ENCODE assay signal across 1 cellular context in the genomic region with DNA sequence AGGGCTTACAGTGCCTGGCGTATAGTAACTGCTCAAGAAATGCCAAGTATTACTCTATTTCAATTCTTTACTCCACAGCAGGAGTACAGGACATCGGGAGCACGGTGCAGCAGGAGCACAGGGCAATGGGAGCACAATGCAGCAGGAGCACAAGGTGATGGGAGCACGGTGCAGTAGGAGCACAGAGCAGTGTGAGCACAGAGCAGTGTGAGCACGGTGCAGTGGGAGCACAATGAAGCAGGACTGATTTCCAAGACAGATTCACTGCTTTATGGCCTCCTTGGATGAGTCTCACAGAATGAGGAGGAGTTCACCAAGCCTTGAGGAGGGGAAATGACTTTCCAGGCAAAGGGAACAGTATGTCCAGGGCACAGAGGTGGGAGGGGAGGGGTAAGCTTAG.
TF ChIP-seq lines count a peak whose summit lies in the region.

No MANE protein-coding gene starts in this region.

TF ChIP-seq in K562, 482 proteins besides CTCF, POLR2A, EP300 and RAD21:
- no peak for TF ChIP-seq NFIX (CRISPR knock-in tag; IDR thresholded peaks at IDR 0.05; ENCODE audit: low read depth)
- TF ChIP-seq ZNF263 (CRISPR knock-in tag; IDR thresholded peaks at IDR 0.05; ENCODE audit: borderline replicate concordance), result peak; percentile 98
- TF ChIP-seq, protein P1, sequence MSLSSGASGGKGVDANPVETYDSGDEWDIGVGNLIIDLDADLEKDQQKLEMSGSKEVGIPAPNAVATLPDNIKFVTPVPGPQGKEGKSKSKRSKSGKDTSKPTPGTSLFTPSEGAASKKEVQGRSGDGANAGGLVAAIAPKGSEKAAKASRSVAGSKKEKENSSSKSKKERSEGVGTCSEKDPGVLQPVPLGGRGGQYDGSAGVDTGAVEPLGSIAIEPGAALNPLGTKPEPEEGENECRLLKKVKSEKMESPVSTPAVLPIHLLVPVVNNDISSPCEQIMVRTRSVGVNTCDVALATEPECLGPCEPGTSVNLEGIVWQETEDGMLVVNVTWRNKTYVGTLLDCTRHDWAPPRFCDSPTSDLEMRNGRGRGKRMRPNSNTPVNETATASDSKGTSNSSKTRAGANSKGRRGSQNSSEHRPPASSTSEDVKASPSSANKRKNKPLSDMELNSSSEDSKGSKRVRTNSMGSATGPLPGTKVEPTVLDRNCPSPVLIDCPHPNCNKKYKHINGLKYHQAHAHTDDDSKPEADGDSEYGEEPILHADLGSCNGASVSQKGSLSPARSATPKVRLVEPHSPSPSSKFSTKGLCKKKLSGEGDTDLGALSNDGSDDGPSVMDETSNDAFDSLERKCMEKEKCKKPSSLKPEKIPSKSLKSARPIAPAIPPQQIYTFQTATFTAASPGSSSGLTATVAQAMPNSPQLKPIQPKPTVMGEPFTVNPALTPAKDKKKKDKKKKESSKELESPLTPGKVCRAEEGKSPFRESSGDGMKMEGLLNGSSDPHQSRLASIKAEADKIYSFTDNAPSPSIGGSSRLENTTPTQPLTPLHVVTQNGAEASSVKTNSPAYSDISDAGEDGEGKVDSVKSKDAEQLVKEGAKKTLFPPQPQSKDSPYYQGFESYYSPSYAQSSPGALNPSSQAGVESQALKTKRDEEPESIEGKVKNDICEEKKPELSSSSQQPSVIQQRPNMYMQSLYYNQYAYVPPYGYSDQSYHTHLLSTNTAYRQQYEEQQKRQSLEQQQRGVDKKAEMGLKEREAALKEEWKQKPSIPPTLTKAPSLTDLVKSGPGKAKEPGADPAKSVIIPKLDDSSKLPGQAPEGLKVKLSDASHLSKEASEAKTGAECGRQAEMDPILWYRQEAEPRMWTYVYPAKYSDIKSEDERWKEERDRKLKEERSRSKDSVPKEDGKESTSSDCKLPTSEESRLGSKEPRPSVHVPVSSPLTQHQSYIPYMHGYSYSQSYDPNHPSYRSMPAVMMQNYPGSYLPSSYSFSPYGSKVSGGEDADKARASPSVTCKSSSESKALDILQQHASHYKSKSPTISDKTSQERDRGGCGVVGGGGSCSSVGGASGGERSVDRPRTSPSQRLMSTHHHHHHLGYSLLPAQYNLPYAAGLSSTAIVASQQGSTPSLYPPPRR (CRISPR knock-in tag; IDR thresholded peaks at IDR 0.05; ENCODE audit: borderline replicate concordance), result no peak
